ENCODE assay signal across 29 cellular contexts in genomic region chrX:147811803-147812202, GRCh38.
"Had no signal": no experiment of that assay in that cellular context is flagged by ENCODE, and none has a peak within 500 bp of the region (broad histone marks: within the 10 kb centered on the region; RNA-seq: fewer than 3 reads in every experiment).

No MANE protein-coding gene starts in this region.

- H3K9me3 Mint-ChIP-seq: stimulated activated effector memory CD8-positive, alpha-beta T cell treated with anti-CD3 and anti-CD28 coated beads, Interleukin-12 subunit alpha, Interleukin-12 subunit beta, amount 100 ng/mL, for 72 hours; stimulated activated memory B cell treated with anti-CD40 and anti-IgM and Interleukin-4, amounts not matched to agents 10 μg/mL and 1 μg/mL and 100 μg/mL, for 72 hours; stimulated activated naive B cell treated with anti-CD40 and anti-IgM and Interleukin-4, amounts not matched to agents 10 μg/mL and 1 μg/mL and 100 μg/mL, for 72 hours; stimulated activated naive CD8-positive, alpha-beta T cell treated with anti-CD3 and anti-CD28 coated beads, Interleukin-15, amount 100 ng/mL, for 72 hours; stimulated activated naive CD8-positive, alpha-beta T cell treated with anti-CD3 and anti-CD28 coated beads, Interleukin-15, Interleukin-2, amounts not matched to agents 100 ng/mL and 50 ng/mL, for 24 hours; type B pancreatic cell had no signal

- H3K36me3 Mint-ChIP-seq: stimulated activated effector memory CD8-positive, alpha-beta T cell treated with anti-CD3 and anti-CD28 coated beads, Interleukin-12 subunit alpha, Interleukin-12 subunit beta, amount 100 ng/mL, for 72 hours; stimulated activated memory B cell treated with anti-CD40 and anti-IgM and Interleukin-4, amounts not matched to agents 10 μg/mL and 1 μg/mL and 100 μg/mL, for 72 hours; stimulated activated naive B cell treated with anti-CD40 and anti-IgM and Interleukin-4, amounts not matched to agents 10 μg/mL and 1 μg/mL and 100 μg/mL, for 72 hours; type B pancreatic cell had no signal

- H3K36me3 ChIP-seq: stomach, suprapubic skin, thoracic aorta, thyroid gland, tibial artery, tibial nerve, transverse colon, upper lobe of left lung, upper lobe of right lung, uterus, vagina had no signal

- ATAC-seq: stimulated activated effector memory CD8-positive, alpha-beta T cell treated with anti-CD3 and anti-CD28 coated beads, Interleukin-12 subunit alpha, Interleukin-12 subunit beta, amount 100 ng/mL, for 72 hours; stimulated activated memory B cell treated with anti-CD40 and anti-IgM and Interleukin-4, amounts not matched to agents 10 μg/mL and 1 μg/mL and 100 μg/mL, for 72 hours; stimulated activated naive B cell treated with anti-CD40 and anti-IgM and Interleukin-4, amounts not matched to agents 10 μg/mL and 1 μg/mL and 100 μg/mL, for 72 hours; stimulated activated naive CD8-positive, alpha-beta T cell treated with anti-CD3 and anti-CD28 coated beads, Interleukin-15, amount 100 ng/mL, for 72 hours; stimulated activated naive CD8-positive, alpha-beta T cell treated with anti-CD3 and anti-CD28 coated beads, Interleukin-15, Interleukin-2, amounts not matched to agents 100 U/mL and 50 U/mL, for 24 hours; upper lobe of right lung had no signal

- H3K4me1 ChIP-seq: stomach, suprapubic skin, testis, thyroid gland, tibial artery, tibial nerve, transverse colon, upper lobe of left lung, upper lobe of right lung, uterus, vagina had no signal

- H3K4me1 Mint-ChIP-seq: stimulated activated effector memory CD8-positive, alpha-beta T cell treated with anti-CD3 and anti-CD28 coated beads, Interleukin-12 subunit alpha, Interleukin-12 subunit beta, amount 100 ng/mL, for 72 hours; stimulated activated memory B cell treated with anti-CD40 and anti-IgM and Interleukin-4, amounts not matched to agents 10 μg/mL and 1 μg/mL and 100 μg/mL, for 72 hours; stimulated activated naive B cell treated with anti-CD40 and anti-IgM and Interleukin-4, amounts not matched to agents 10 μg/mL and 1 μg/mL and 100 μg/mL, for 72 hours; stimulated activated naive CD8-positive, alpha-beta T cell treated with anti-CD3 and anti-CD28 coated beads, Interleukin-15, amount 100 ng/mL, for 72 hours had no signal

- H3K27ac Mint-ChIP-seq: stimulated activated effector memory CD8-positive, alpha-beta T cell treated with anti-CD3 and anti-CD28 coated beads, Interleukin-12 subunit alpha, Interleukin-12 subunit beta, amount 100 ng/mL, for 72 hours; stimulated activated memory B cell treated with anti-CD40 and anti-IgM and Interleukin-4, amounts not matched to agents 10 μg/mL and 1 μg/mL and 100 μg/mL, for 72 hours; stimulated activated naive B cell treated with anti-CD40 and anti-IgM and Interleukin-4, amounts not matched to agents 10 μg/mL and 1 μg/mL and 100 μg/mL, for 72 hours; stimulated activated naive CD8-positive, alpha-beta T cell treated with anti-CD3 and anti-CD28 coated beads, Interleukin-15, amount 100 ng/mL, for 72 hours; stimulated activated naive CD8-positive, alpha-beta T cell treated with anti-CD3 and anti-CD28 coated beads, Interleukin-15, Interleukin-2, amounts not matched to agents 100 ng/mL and 50 ng/mL, for 24 hours; type B pancreatic cell had no signal

- H3K4me3 ChIP-seq: stomach, suprapubic skin, testis, thoracic aorta, thyroid gland, tibial artery, tibial nerve, transverse colon, upper lobe of left lung, upper lobe of right lung, uterus, vagina had no signal

- H3K9me3 ChIP-seq: stomach, suprapubic skin, testis, thoracic aorta, thyroid gland, tibial artery, tibial nerve, transverse colon, upper lobe of left lung, upper lobe of right lung, uterus, vagina had no signal

- FAIRE-seq: urothelium cell line had no signal

- H3K27me3 Mint-ChIP-seq: stimulated activated memory B cell treated with anti-CD40 and anti-IgM and Interleukin-4, amounts not matched to agents 10 μg/mL and 1 μg/mL and 100 μg/mL, for 72 hours; stimulated activated naive CD8-positive, alpha-beta T cell treated with anti-CD3 and anti-CD28 coated beads, Interleukin-15, amount 100 ng/mL, for 72 hours; stimulated activated naive CD8-positive, alpha-beta T cell treated with anti-CD3 and anti-CD28 coated beads, Interleukin-15, Interleukin-2, amounts not matched to agents 100 ng/mL and 50 ng/mL, for 24 hours; type B pancreatic cell had no signal

- H3K27me3 ChIP-seq: stomach, suprapubic skin, testis, thyroid gland, tibial artery, tibial nerve, transverse colon, upper lobe of left lung, upper lobe of right lung, uterus, vagina had no signal

- H3K27ac ChIP-seq: stomach, suprapubic skin, testis, thoracic aorta, thyroid gland, tibial artery, tibial nerve, transverse colon, upper lobe of left lung, upper lobe of right lung, uterus, vagina had no signal

- H3K4me3 Mint-ChIP-seq: stimulated activated effector memory CD8-positive, alpha-beta T cell treated with anti-CD3 and anti-CD28 coated beads, Interleukin-12 subunit alpha, Interleukin-12 subunit beta, amount 100 ng/mL, for 72 hours; stimulated activated memory B cell treated with anti-CD40 and anti-IgM and Interleukin-4, amounts not matched to agents 10 μg/mL and 1 μg/mL and 100 μg/mL, for 72 hours; stimulated activated naive B cell treated with anti-CD40 and anti-IgM and Interleukin-4, amounts not matched to agents 10 μg/mL and 1 μg/mL and 100 μg/mL, for 72 hours; stimulated activated naive CD8-positive, alpha-beta T cell treated with anti-CD3 and anti-CD28 coated beads, Interleukin-15, amount 100 ng/mL, for 72 hours; stimulated activated naive CD8-positive, alpha-beta T cell treated with anti-CD3 and anti-CD28 coated beads, Interleukin-15, Interleukin-2, amounts not matched to agents 100 ng/mL and 50 ng/mL, for 24 hours; type B pancreatic cell had no signal

- DNase-seq: stimulated activated CD4-positive, alpha-beta T cell treated with anti-CD3 and anti-CD28 coated beads, Interleukin-2, amount 100 ng/mL, for 48 hours; stimulated activated CD4-positive, alpha-beta T cell treated with anti-CD3 and anti-CD28 coated beads, Interleukin-4, amount 100 ng/mL, for 1 hour; stimulated activated CD4-positive, alpha-beta T cell treated with anti-CD3 and anti-CD28 coated beads, Interleukin-4, amount 100 ng/mL, for 24 hours; stimulated activated CD4-positive, alpha-beta T cell treated with anti-CD3 and anti-CD28 coated beads, Interleukin-4, amount 100 ng/mL, for 4 hours; stimulated activated CD8-positive, alpha-beta memory T cell treated with anti-CD3 and anti-CD28 coated beads, Interleukin-4, amount 100 ng/mL, for 48 hours; stimulated activated naive B cell treated with anti-CD40 and anti-IgM and Interleukin-4, amounts not matched to agents 10 μg/mL and 1 μg/mL and 100 μg/mL, for 72 hours; stimulated activated naive CD4-positive, alpha-beta T cell; stimulated activated naive CD4-positive, alpha-beta T cell treated with Interleukin-2 at 50 U/mL for 16 hours; stimulated activated naive CD8-positive, alpha-beta T cell treated with anti-CD3 and anti-CD28 coated beads, Interleukin-15, amount 100 ng/mL, for 72 hours; stimulated activated naive CD8-positive, alpha-beta T cell treated with anti-CD3 and anti-CD28 coated beads, Interleukin-15, Interleukin-2, amounts not matched to agents 100 U/mL and 50 U/mL, for 24 hours; stomach; substantia nigra; testis; thyroid gland; tibial artery; transverse colon; trophoblast cell; upper lobe of left lung; upper lobe of right lung; uterus had no signal
